Comparison of ENCODE assay signal across 13 cellular contexts in genomic region chr15:92650256-92650655, GRCh38. TPM values are rescaled to one million over a fixed set of nuclear protein-coding genes. Genes with fewer than 3 reads are reported as not detected.
A peak's percentile ranks its signal among the peaks of the same experiment; 100 is the strongest.
DNase-seq lines count a peak whose midpoint lies in the region; ATAC-seq, FAIRE-seq and TF ChIP-seq lines count a peak whose summit lies in the region.
"Had no signal": no experiment of that assay in that cellular context is flagged by ENCODE, and none has a peak within 500 bp of the region (broad histone marks: within the 10 kb centered on the region; RNA-seq: fewer than 3 reads in every experiment).

No MANE protein-coding gene starts in this region.

- ATAC-seq in GM12878: no peak

- H3K9ac ChIP-seq in GM12878 (ENCODE audit: control insufficient read depth, insufficient read depth, low read length): no peak overlapping the region

- H3K4me1 ChIP-seq in HEK293 (ENCODE audit: control insufficient read depth, insufficient read depth, low read length) (peaks cover 16% of the 10 kb centered on the region), GM12878 (ENCODE audit: control insufficient read depth, insufficient read depth, low read length) (peaks cover 4% of the 10 kb centered on the region; the same call in 1 of the 2 replicates)

- H3K36me3 ChIP-seq in HEK293 (ENCODE audit: control insufficient read depth in 2 of 2, insufficient read depth in 1 of 2, low read length in 2 of 2) (peaks cover 0 to 10% of the 10 kb centered on the region in 2 experiments; a peak in 1 of 3 replicates), GM12878 (ENCODE audit: control insufficient read depth in 2 of 2, insufficient read depth in 2 of 2, low read length in 1 of 2) (no peaks in the 10 kb centered on the region; a peak in 1 of 4 replicates)

- H3K4me1 Mint-ChIP-seq in osteocyte (ENCODE audit: unreplicated experiment): peaks cover 24% of the 10 kb centered on the region

- no TSS peak for BruUV-seq in GM12878 (replicated peaks; lab: Mats Ljungman, UMichigan)

- no peak for FAIRE-seq in GM12878 (lab: Jason Lieb, UNC)
- FAIRE-seq: endometrium had no signal

- DNase-seq in NCI-H2227 (lab: John Stamatoyannopoulos, UW; ENCODE audit: unreplicated experiment) (peak; percentile 46), GM12878 (ENCODE audit: low read depth, low spot score) (no peak), osteocyte (ENCODE audit: extremely low spot score, unreplicated experiment) (peak; percentile 17), T-helper 9 cell (no peak), AML-193 (lab: John Stamatoyannopoulos, UW) (no peak), coronary artery (ENCODE audit: low spot score) (no peak)
- DNase-seq in stimulated activated naive CD4-positive, alpha-beta T cell (lab: John Stamatoyannopoulos, UW): no peak
- DNase-seq: activated gamma-delta T cell; NCI-H1694 treated with DMSO at 0.1 percent for 48 hours; stimulated activated CD4-positive, alpha-beta T cell treated with anti-CD3 and anti-CD28 coated beads, Interleukin-12 subunit alpha, Interleukin-12 subunit beta, amount 100 ng/mL, for 4 hours had no signal

- no peak overlapping the region for H3K4me3 Mint-ChIP-seq in osteocyte (ENCODE audit: unreplicated experiment)
- H3K4me3 Mint-ChIP-seq: B cell had no signal

- H3K9me3 ChIP-seq in HEK293 (ENCODE audit: control insufficient read depth, insufficient read depth, low read depth, low read length) (no peaks in the 10 kb centered on the region), GM12878 (replicated peaks; ENCODE audit: control insufficient read depth, insufficient read depth, low read length) (peaks cover 6% of the 10 kb centered on the region; the same call in 2 of the 3 replicates)

- WGBS in GM12878 (ENCODE audit: insufficient coverage, insufficient replicate concordance, low lambda C conversion rate, missing lambda C conversion rate): 56% methylated on average over 9 of the region's 9 CpGs

- no peaks in the 10 kb centered on the region for H4K20me1 ChIP-seq in GM12878 (ENCODE audit: control insufficient read depth, insufficient read depth)

- POLR2A ChIA-PET in HEK293 (lab: Yijun Ruan, JAX): no interaction called here
- POLR2A ChIA-PET in GM12878 (lab: Charles Lee): no interaction called here

- no peak for TF ChIP-seq POLR2A in GM12878 (IDR thresholded peaks at IDR 0.05; ENCODE audit: low read depth, low read length)

- CTCF ChIA-PET in HEK293 (lab: Yijun Ruan, JAX) (no interaction called here), GM12878 (lab: Yijun Ruan, JAX) (interaction anchor here (1.3 kb wide), 1 partner anchor 15 kb away, joined by 3 read pairs; no protein-coding TSS in a partner anchor)

- TF ChIP-seq CTCF in HEK293 (tag by site-specific recombination; IDR thresholded peaks at IDR 0.05): no peak
- no peak for TF ChIP-seq CTCF in GM12878 (IDR thresholded peaks at IDR 0.05 in 2 of 3, conservative IDR thresholded peaks at IDR 0.05 in 1 of 3; ENCODE audit: control insufficient read depth in 2 of 3, extremely low read depth in 1 of 3, insufficient read depth in 1 of 3, low read depth in 3 of 3, low read length in 3 of 3)
- no peak for TF ChIP-seq CTCF in osteocyte (IDR thresholded peaks at IDR 0.05)
- TF ChIP-seq CTCF in coronary artery (IDR thresholded peaks at IDR 0.05): no peak

- peaks cover 3% of the 10 kb centered on the region for H3K9me3 Mint-ChIP-seq in osteocyte (ENCODE audit: unreplicated experiment)

- peak overlapping the region; percentile 52 for H3K4me2 ChIP-seq in GM12878 (ENCODE audit: control insufficient read depth, insufficient read depth)

- no peak for TF ChIP-seq RAD21 in GM12878 (IDR thresholded peaks at IDR 0.05; ENCODE audit: insufficient read depth, low read depth, low read length)

- H3K4me3 ChIP-seq in HEK293 (ENCODE audit: low read depth, low read length): no peak overlapping the region
- H3K4me3 ChIP-seq in GM12878: 0 out of 2 replicates have a peak overlapping the region, but pooled peaks have one; percentile 19
- no peak overlapping the region for H3K4me3 ChIP-seq in coronary artery

- peaks cover 75% of the 10 kb centered on the region for H3K79me2 ChIP-seq in GM12878 (ENCODE audit: control insufficient read depth, insufficient read depth, low read length)

- H2AFZ ChIP-seq in GM12878 (ENCODE audit: control insufficient read depth, low read depth, low read length): no peak overlapping the region

- RAD21 ChIA-PET in GM12878 (lab: Charles Lee; ENCODE audit: unreplicated experiment): no interaction called here

- peak overlapping the region; percentile 40; the same call in 1 of the 2 replicates for H3K27ac ChIP-seq in HEK293 (ENCODE audit: extremely low read depth, low read depth, low read length)
- H3K27ac ChIP-seq in GM12878 (ENCODE audit: control insufficient read depth, insufficient read depth): no peak overlapping the region
- no peak overlapping the region for H3K27ac ChIP-seq in coronary artery

- in situ Hi-C loops in GM12878 (cut with MboI): loop anchor here (10.0 kb wide), 1 partner anchor 265 kb away; no protein-coding TSS in a partner anchor

- H3K27me3 Mint-ChIP-seq in osteocyte (ENCODE audit: unreplicated experiment): peaks cover 32% of the 10 kb centered on the region

- no peaks in the 10 kb centered on the region for H3K27me3 ChIP-seq in GM12878 (replicated peaks in 1 of 2; ENCODE audit: control insufficient read depth in 2 of 2, insufficient read depth in 2 of 2, low read length in 1 of 2)

- intact Hi-C loops in GM12878 (cut with micrococcal nuclease; ENCODE audit: unreplicated experiment): no loop called here

- H3K27ac Mint-ChIP-seq in osteocyte (ENCODE audit: unreplicated experiment): no peak overlapping the region
- H3K27ac Mint-ChIP-seq: B cell had no signal

- no peak for TF ChIP-seq EP300 in GM12878 (IDR thresholded peaks at IDR 0.05; ENCODE audit: borderline replicate concordance in 1 of 2, control insufficient read depth in 1 of 2, low read depth in 2 of 2, low read length in 2 of 2)

- SMC1A ChIA-PET in GM12878 (lab: Charles Lee; ENCODE audit: uncharacterized antibody, unreplicated experiment): interaction anchor here (0.7 kb wide), 1 partner anchor 66 kb away, joined by 3 read pairs; no protein-coding TSS in a partner anchor

- peaks cover 5% of the 10 kb centered on the region for H3K36me3 Mint-ChIP-seq in osteocyte (ENCODE audit: unreplicated experiment)

TF ChIP-seq in HEK293, 187 proteins besides CTCF, POLR2A, EP300 and RAD21:
- no peak for TF ChIP-seq MEIS1 (CRISPR knock-in tag; IDR thresholded peaks at IDR 0.05; ENCODE audit: borderline replicate concordance)
- peak; percentile 11; the same call in 1 of the 2 replicates for TF ChIP-seq MZF1 (tag by site-specific recombination; IDR thresholded peaks at IDR 0.05; ENCODE audit: borderline replicate concordance)

TF ChIP-seq in GM12878, 131 proteins besides CTCF, POLR2A, EP300 and RAD21:
- no peak for TF ChIP-seq SMARCA5 (IDR thresholded peaks at IDR 0.05)
- TF ChIP-seq SPI1 (IDR thresholded peaks at IDR 0.05; ENCODE audit: borderline replicate concordance, insufficient read depth, low read depth, low read length): no peak
- TF ChIP-seq HDGF (IDR thresholded peaks at IDR 0.05): no peak
- no peak for TF ChIP-seq SMAD1 (IDR thresholded peaks at IDR 0.05; ENCODE audit: low read depth, partially characterized antibody)
- no peak for TF ChIP-seq ZBED1 (IDR thresholded peaks at IDR 0.05; ENCODE audit: borderline replicate concordance)
- TF ChIP-seq JUNB (IDR thresholded peaks at IDR 0.05): no peak
- no peak for TF ChIP-seq CREM (IDR thresholded peaks at IDR 0.05; ENCODE audit: low read depth)
- no peak for TF ChIP-seq E2F4 (IDR thresholded peaks at IDR 0.05; ENCODE audit: low read depth, low read length)
- TF ChIP-seq PKNOX1 (IDR thresholded peaks at IDR 0.05): no peak
- TF ChIP-seq HDAC6 (IDR thresholded peaks at IDR 0.05; ENCODE audit: unreplicated experiment): no peak
- TF ChIP-seq EGR1 (IDR thresholded peaks at IDR 0.05; ENCODE audit: borderline replicate concordance in 1 of 2, low read depth in 2 of 2, low read length in 2 of 2): no peak
- no peak for TF ChIP-seq BHLHE40 (IDR thresholded peaks at IDR 0.05; ENCODE audit: borderline replicate concordance in 1 of 2, low read depth in 2 of 2, low read length in 1 of 2)

RNA-seq across cellular contexts. Expression of gene FAM174B, which starts 5.3 kb away (rescaled TPM):
- total RNA-seq in GM12878 (2013; cell fraction: nucleolus; rRNA removed): 19.8 and 20.0 TPM in 2 replicates
- total RNA-seq in GM12878 (2014; rRNA removed) (3.0 and 4.1 TPM in 2 replicates), GM12878 (2014; rRNA removed; fragmentation: Illumina TruSeq; extraction: Trizol) (2.8 and 3.9 TPM in 2 replicates), GM12878 (2021) (8.0 and 10.7 TPM in 2 replicates), osteocyte (8.2 and 11.0 TPM in 2 replicates)
- polyA plus RNA-seq in GM12878 (2011; ENCODE audit: low read depth): 11.6 TPM
- polyA plus RNA-seq in GM12878 (2011; rRNA removed) (12.1 and 15.9 TPM in 2 replicates), GM12878 (2014; fragmentation: Illumina TruSeq; extraction: Trizol) (6.6 and 7.0 TPM in 2 replicates), GM12878 (2014; fragmentation: Nextera tagmentation; extraction: Ambion mirVana) (1 to 10 TPM in 1 of 2 experiments, under 1 TPM in 1; 0.71 to 2.4 TPM), GM12878 (2014; rRNA removed) (4.3 and 5.3 TPM in 2 replicates), GM12878 (2016; fragmentation: Nextera tagmentation; extraction: Ambion mirVana) (1 to 10 TPM; 4.1 to 6.5 TPM)
- 12.6 and 20.8 TPM in 2 replicates for polyA plus RNA-seq in GM12878 (2011; cell fraction: cytosol; rRNA removed)
- polyA plus RNA-seq in GM12878 (2011; cell fraction: nucleus; rRNA removed): 5.0 and 7.8 TPM in 2 replicates
- polyA plus RNA-seq in GM12878 (2012): 27.8 and 39.8 TPM in 2 replicates
- polyA minus RNA-seq in GM12878 (2011; rRNA and poly(A)+ RNA removed): 20.9 and 22.8 TPM in 2 replicates
- 5.3 and 10.3 TPM in 2 replicates for polyA minus RNA-seq in GM12878 (2011; cell fraction: cytosol; rRNA and poly(A)+ RNA removed)
- 7.4 and 21.9 TPM in 2 replicates for polyA minus RNA-seq in GM12878 (2011; cell fraction: nucleus; rRNA and poly(A)+ RNA removed)

Comparison
In these comparisons a context has a peak if more than half of its experiments do, and no peak if none do; other contexts are left out.
1. DNase-seq: peak in NCI-H2227 (single experiment) and osteocyte (single experiment); none in GM12878 (single experiment), T-helper 9 cell (single experiment), stimulated activated naive CD4-positive, alpha-beta T cell (0 of 6), AML-193 (0 of 2) and coronary artery (single experiment).